ENCODE assay signal across 8 cellular contexts in the genomic region with DNA sequence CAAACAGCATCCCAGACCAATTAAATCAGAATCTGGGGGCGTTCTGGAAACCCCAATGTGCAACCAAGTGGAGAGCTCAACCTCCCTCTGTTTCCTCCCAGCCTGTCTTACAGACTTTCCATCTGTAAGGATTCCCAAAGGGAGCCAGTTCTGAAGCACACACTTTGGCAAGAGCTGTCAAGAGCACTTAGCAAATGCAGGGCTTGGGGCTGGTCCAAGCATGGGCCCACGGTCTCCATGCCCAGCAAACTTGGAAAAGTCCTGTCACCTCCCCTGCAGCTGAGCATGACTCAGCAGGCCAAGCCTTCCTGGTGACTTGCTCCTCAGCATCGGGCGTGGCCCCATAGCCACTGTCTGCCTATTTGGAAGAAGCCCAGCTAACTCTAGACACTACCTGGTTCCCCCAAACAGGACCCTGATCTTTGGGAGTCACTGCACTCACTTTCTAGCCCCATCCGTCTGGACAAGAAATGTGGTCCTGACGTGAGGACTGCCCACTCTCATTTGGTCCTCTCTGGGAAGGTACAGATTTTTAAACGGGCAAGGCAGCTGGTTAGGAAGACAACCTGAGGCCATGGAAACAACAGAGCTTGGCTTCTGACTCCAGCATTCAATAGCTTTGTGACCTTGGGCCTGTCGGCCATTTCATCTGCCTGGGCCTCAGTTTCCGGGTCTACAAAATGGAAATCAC. TPM values are rescaled to one million over a fixed set of nuclear protein-coding genes. Genes with fewer than 3 reads are reported as not detected.
DNase-seq lines count a peak whose midpoint lies in the region; ATAC-seq and TF ChIP-seq lines count a peak whose summit lies in the region.

No MANE protein-coding gene starts in this region.

- no peaks in the 10 kb centered on the region for H3K9me3 ChIP-seq in HUES6 (ENCODE audit: control insufficient read depth, insufficient read depth, low read depth, low read length)
- H3K9me3 ChIP-seq in neutrophil, result no peaks in the 10 kb centered on the region

- H3K4me3 ChIP-seq in HUES6 (ENCODE audit: low read depth, low read length) (no peak overlapping the region), fibroblast of mammary gland (ENCODE audit: control insufficient read depth, low read depth, low read length) (no peak overlapping the region), neutrophil (ENCODE audit: low read depth in 1 of 2, low read length in 1 of 2) (no peak overlapping the region)

- intact Hi-C loops in activated B cell treated with CpG ODN at 0.5 μM for 24 hours (cut with micrococcal nuclease), result no loop called here

- POLR2A ChIA-PET in activated B cell treated with CpG ODN at 0.5 μM for 24 hours (lab: Charles Lee), result interaction anchor here (17.5 to 26.4 kb wide), 3 partner anchors 11 to 17 kb away, joined by 291 to 694 read pairs (median 442); partner anchors contain the start of gene SLC2A1

- no peaks in the 10 kb centered on the region for H3K27me3 Mint-ChIP-seq in activated B cell treated with CpG ODN at 0.5 μM for 24 hours

- H3K27ac Mint-ChIP-seq in activated B cell treated with CpG ODN at 0.5 μM for 24 hours, result peak overlapping the region; percentile 91

- no peak overlapping the region for H3K4me3 Mint-ChIP-seq in activated B cell treated with CpG ODN at 0.5 μM for 24 hours

- H3K36me3 Mint-ChIP-seq in activated B cell treated with CpG ODN at 0.5 μM for 24 hours (ENCODE audit: low read depth), result peaks cover 83% of the 10 kb centered on the region

- ATAC-seq in activated B cell treated with CpG ODN at 0.5 μM for 24 hours (ENCODE audit: low read depth), result no peak
- ATAC-seq in GM21528 (IDR thresholded peaks at IDR 0.05; ENCODE audit: low FRiP score, unreplicated experiment), result no peak
- ATAC-seq in GM19467 (IDR thresholded peaks at IDR 0.05; ENCODE audit: unreplicated experiment), result no peak

- CTCF ChIA-PET in activated B cell treated with CpG ODN at 0.5 μM for 24 hours (lab: Charles Lee), result interaction anchor here (1.1 to 1.9 kb wide), 3 partner anchors 9 to 29 kb away, joined by 3 to 7 read pairs (median 7); no protein-coding TSS in a partner anchor

- no peak overlapping the region for H3K9ac ChIP-seq in HUES6 (ENCODE audit: low read length)

- H3K36me3 ChIP-seq in HUES6 (ENCODE audit: control insufficient read depth, insufficient read depth, low read length), result peaks cover 95% of the 10 kb centered on the region
- no peaks in the 10 kb centered on the region for H3K36me3 ChIP-seq in neutrophil

- H3K27ac ChIP-seq in HUES6 (ENCODE audit: low read depth, low read length) (peak overlapping the region; percentile 73; the same call in 1 of the 2 replicates), neutrophil (peak overlapping the region; percentile 51)

- H3K4me1 ChIP-seq in HUES6 (ENCODE audit: control insufficient read depth, insufficient read depth, low read length), result peaks cover 80% of the 10 kb centered on the region
- H3K4me1 ChIP-seq in neutrophil (ENCODE audit: control insufficient read depth in 1 of 2, insufficient read depth in 1 of 2, low read depth in 1 of 2, low read length in 1 of 2), result peaks cover 57 to 72% of the 10 kb centered on the region in 2 experiments

- H3K4me1 Mint-ChIP-seq in activated B cell treated with CpG ODN at 0.5 μM for 24 hours, result peaks cover 100% of the 10 kb centered on the region

- peak; percentile 96 for DNase-seq in AG08395 (ENCODE audit: low spot score)
- no peak for DNase-seq in activated B cell treated with CpG ODN at 0.5 μM for 24 hours
- DNase-seq in fibroblast of mammary gland (ENCODE audit: low read depth), result peak; percentile 88
- no peak for DNase-seq in activated CD8-positive, alpha-beta memory T cell treated with anti-CD3 and anti-CD28 coated beads, Interleukin-2, amount 50 U/mL, for 48 hours

- no peaks in the 10 kb centered on the region for H3K9me3 Mint-ChIP-seq in activated B cell treated with CpG ODN at 0.5 μM for 24 hours

- TF ChIP-seq CTCF in activated B cell treated with CpG ODN at 0.5 μM for 24 hours (IDR thresholded peaks at IDR 0.05) (no peak), fibroblast of mammary gland (conservative IDR thresholded peaks at IDR 0.05; ENCODE audit: control insufficient read depth, insufficient read depth, low read depth, low read length) (no peak), neutrophil (IDR thresholded peaks at IDR 0.05) (no peak)

- H3K27me3 ChIP-seq in HUES6 (ENCODE audit: control insufficient read depth, insufficient read depth, low read length) (no peaks in the 10 kb centered on the region), neutrophil (no peaks in the 10 kb centered on the region)

RNA-seq across cellular contexts. Expression of gene SLC2A1, which starts 16.9 kb away (rescaled TPM):
- 105 and 117 TPM in 2 replicates for total RNA-seq in activated B cell treated with CpG ODN at 0.5 μM for 24 hours

Comparison
In these comparisons a context has a peak if more than half of its experiments do, and no peak if none do; other contexts are left out.
1. DNase-seq: peak in AG08395 (single experiment) and fibroblast of mammary gland (single experiment); none in activated B cell treated with CpG ODN at 0.5 μM for 24 hours (single experiment) and activated CD8-positive, alpha-beta memory T cell treated with anti-CD3 and anti-CD28 coated beads, Interleukin-2, amount 50 U/mL, for 48 hours (single experiment).